ENCODE assay signal across 8 cellular contexts in the genomic region with DNA sequence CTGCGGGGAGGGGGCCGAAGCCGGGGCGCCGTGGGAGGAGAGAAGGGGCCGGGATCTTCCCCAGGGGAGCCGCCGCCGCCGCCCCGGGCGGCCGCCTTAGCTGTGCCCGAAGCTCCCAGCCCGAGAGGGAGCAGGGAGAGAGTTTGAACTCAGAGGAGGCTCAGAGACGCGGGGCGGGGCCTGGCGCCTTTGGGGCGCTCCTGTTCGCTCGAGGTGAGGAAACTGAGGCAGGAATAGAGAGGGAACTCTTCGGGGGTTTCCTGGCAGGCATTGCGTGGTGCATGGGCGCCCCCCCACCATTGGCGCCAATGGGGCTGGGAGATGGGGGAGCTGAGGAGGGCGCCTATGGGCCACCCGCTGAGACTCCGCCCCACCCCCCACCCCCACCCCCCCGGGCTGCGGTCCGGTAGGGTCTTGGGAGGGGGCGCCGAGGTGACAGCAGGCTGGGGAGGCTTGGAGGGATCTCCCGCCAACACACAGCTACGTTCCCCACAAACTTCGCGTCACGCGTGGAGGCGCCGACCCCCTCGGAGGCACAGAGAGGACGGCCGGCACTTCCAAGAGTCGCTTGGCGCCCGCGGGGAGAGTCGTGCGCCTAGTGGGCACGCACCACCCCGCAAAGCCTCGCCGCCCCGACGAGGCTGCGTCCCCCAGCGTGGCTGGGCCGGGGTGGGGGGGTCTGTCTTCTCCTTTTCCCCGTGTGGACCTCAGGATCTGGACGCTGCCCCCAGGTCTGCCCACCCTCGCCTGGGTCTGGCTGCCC. TPM values are rescaled to one million over a fixed set of nuclear protein-coding genes. Genes with fewer than 3 reads are reported as not detected.
DNase-seq lines count a peak whose midpoint lies in the region; ATAC-seq and TF ChIP-seq lines count a peak whose summit lies in the region.

No MANE protein-coding gene starts in this region.

- H3K18ac ChIP-seq in mesenchymal stem cell (ENCODE audit: low read depth in 1 of 2, low read length in 2 of 2): peak overlapping the region; percentile 91

- peak overlapping the region; percentile 96 for H4K91ac ChIP-seq in mesenchymal stem cell (ENCODE audit: low read length)

- no peak for TF ChIP-seq POLR2A in testis (IDR thresholded peaks at IDR 0.05)

- peak overlapping the region; percentile 91 to 93 for H3K14ac ChIP-seq in mesenchymal stem cell (ENCODE audit: low read length in 2 of 2)

- H2BK5ac ChIP-seq in mesenchymal stem cell (ENCODE audit: low read depth, low read length, poor library complexity, severe bottlenecking): peak overlapping the region; percentile 81

- H2BK12ac ChIP-seq in mesenchymal stem cell (ENCODE audit: low read length in 2 of 2): peak overlapping the region in 1 of 2 experiments; percentile 67

- H3K9ac ChIP-seq in mesenchymal stem cell (ENCODE audit: low read length): peak overlapping the region; percentile 88

- H2AFZ ChIP-seq in mesenchymal stem cell (ENCODE audit: low read depth, low read length): no peak overlapping the region

- H3K4me1 ChIP-seq in ectodermal cell (ENCODE audit: control insufficient read depth, insufficient read depth, low read length) (peaks cover 31% of the 10 kb centered on the region), mesenchymal stem cell (ENCODE audit: control insufficient read depth, insufficient read depth, low read depth, low read length) (peaks cover 52% of the 10 kb centered on the region), testis (peaks cover 40% of the 10 kb centered on the region)

- intact Hi-C loops in Right ventricle myocardium inferior (cut with DNase I): no loop called here
- intact Hi-C loops in cardiac septum (cut with DNase I): loop anchor here (10.0 kb wide), 1 partner anchor 254 kb away; a partner anchor contains a TSS
- intact Hi-C loops in testis (cut with DNase I; ENCODE audit: low total_unique reads): loop anchor here (10.0 kb wide), 1 partner anchor 154 kb away; no protein-coding TSS in a partner anchor

- peak overlapping the region in 1 of 2 experiments; percentile 10 for H3K23ac ChIP-seq in mesenchymal stem cell (ENCODE audit: low read length in 2 of 2)

- H3K4me2 ChIP-seq in mesenchymal stem cell (ENCODE audit: low read length, poor library complexity, severe bottlenecking): peak overlapping the region; percentile 96

- H3K9me3 ChIP-seq in ectodermal cell (ENCODE audit: control insufficient read depth, low read length): no peaks in the 10 kb centered on the region
- H3K9me3 ChIP-seq in mesenchymal stem cell (ENCODE audit: control insufficient read depth, low read length): no peaks in the 10 kb centered on the region
- no peaks in the 10 kb centered on the region for H3K9me3 ChIP-seq in testis

- peak overlapping the region; percentile 100 for H2BK120ac ChIP-seq in mesenchymal stem cell (ENCODE audit: low read depth, low read length)

- no peak overlapping the region for H2AK5ac ChIP-seq in mesenchymal stem cell (ENCODE audit: low read length, severe bottlenecking)

- H3K4ac ChIP-seq in mesenchymal stem cell (ENCODE audit: low read depth in 1 of 2, low read length in 2 of 2): peak overlapping the region; percentile 77 to 86

- peak overlapping the region; percentile 88 for H4K8ac ChIP-seq in mesenchymal stem cell (ENCODE audit: low read length)

- peak overlapping the region; percentile 68 for H3K4me3 ChIP-seq in ectodermal cell (ENCODE audit: insufficient read depth, low read depth, low read length)
- H3K4me3 ChIP-seq in mesenchymal stem cell (ENCODE audit: insufficient read depth in 1 of 2, low read depth in 1 of 2, low read length in 2 of 2): peak overlapping the region; percentile 85
- H3K4me3 ChIP-seq in testis: peak overlapping the region; percentile 97 to 99

- H3K79me1 ChIP-seq in mesenchymal stem cell (replicated peaks; ENCODE audit: low read length, poor library complexity, severe bottlenecking): peaks cover 20% of the 10 kb centered on the region

- TF ChIP-seq CTCF in testis (IDR thresholded peaks at IDR 0.05): no peak

- H3K36me3 ChIP-seq in ectodermal cell (ENCODE audit: control insufficient read depth, insufficient read depth, low read length) (peaks cover 16% of the 10 kb centered on the region), mesenchymal stem cell (ENCODE audit: control insufficient read depth in 1 of 2, insufficient read depth in 2 of 2, low read depth in 1 of 2, low read length in 2 of 2) (peaks cover 29 to 40% of the 10 kb centered on the region in 2 experiments), testis (ENCODE audit: low read depth, missing control alignments) (no peaks in the 10 kb centered on the region)

- 0 to 1% methylated on average over 54 to 58 of the region's 63 CpGs for WGBS in ectodermal cell, 2 experiments
- WGBS in mesenchymal stem cell: 1% methylated on average over 33 of the region's 63 CpGs
- 1% methylated on average over 12 to 57 of the region's 63 CpGs for WGBS in testis, 2 donors

- no peak for ATAC-seq in Right ventricle myocardium inferior

- H2BK15ac ChIP-seq in mesenchymal stem cell (ENCODE audit: low read depth, poor library complexity, severe bottlenecking): peak overlapping the region; percentile 96

- peak; percentile 79 for DNase-seq in Right ventricle myocardium inferior (ENCODE audit: missing footprints)
- DNase-seq in cardiac septum (ENCODE audit: low spot score): no peak
- peak; percentile 52 for DNase-seq in UCSD-AML1 (lab: John Stamatoyannopoulos, UW; ENCODE audit: unreplicated experiment)
- peak; percentile 47 for DNase-seq in mesenchymal stem cell
- peak; percentile 48 for DNase-seq in testis
- DNase-seq in A172 (ENCODE audit: low spot score): no peak
- DNase-seq in NCI-H1105 treated with DMSO at 0.1 percent for 48 hours (lab: John Stamatoyannopoulos, UW): no peak

- no peak overlapping the region for H3K27ac ChIP-seq in ectodermal cell (ENCODE audit: insufficient read depth, low read depth, low read length, poor library complexity, severe bottlenecking)
- peak overlapping the region; percentile 68 for H3K27ac ChIP-seq in mesenchymal stem cell (ENCODE audit: low read length, poor library complexity, severe bottlenecking)
- peak overlapping the region; percentile 98 to 99 for H3K27ac ChIP-seq in testis

- H3K27me3 ChIP-seq in ectodermal cell (ENCODE audit: control insufficient read depth, insufficient read depth, low read length, poor library complexity, severe bottlenecking): peaks cover 35% of the 10 kb centered on the region
- no peaks in the 10 kb centered on the region for H3K27me3 ChIP-seq in mesenchymal stem cell (ENCODE audit: control insufficient read depth in 1 of 2, insufficient read depth in 1 of 2, low read length in 2 of 2)
- no peaks in the 10 kb centered on the region for H3K27me3 ChIP-seq in testis

RNA-seq across cellular contexts. Expression of a gene that starts 0.7 kb away (rescaled TPM):
- total RNA-seq in Right ventricle myocardium inferior: 101 TPM
- 100 TPM for total RNA-seq in cardiac septum
- polyA plus RNA-seq in ectodermal cell (2013, experiment 1 of 4): 67.2 TPM
- 68.7 TPM for polyA plus RNA-seq in ectodermal cell (2013, experiment 2 of 4)
- polyA plus RNA-seq in ectodermal cell (2013, experiment 3 of 4): 52.5 TPM
- 58.4 TPM for polyA plus RNA-seq in ectodermal cell (2013, experiment 4 of 4)
- 65.2 TPM for polyA plus RNA-seq in mesenchymal stem cell (2013, experiment 1 of 2)
- 63.8 TPM for polyA plus RNA-seq in mesenchymal stem cell (2013, experiment 2 of 2)
- 10 to 100 TPM; 60.7 to 87.3 TPM for total RNA-seq in testis
- polyA plus RNA-seq in testis (ENCODE audit: insufficient read depth, low read depth, low replicate concordance): 65.2 TPM
- total RNA-seq in A172 (2014; rRNA removed; shearing (Covaris generic)): 44.9 and 65.3 TPM in 2 replicates

RNA-seq across cellular contexts. Expression of a gene that starts 18.3 kb away (rescaled TPM):
- total RNA-seq in Right ventricle myocardium inferior (5.4 TPM), cardiac septum (6.4 TPM), testis (10 to 100 TPM; 12.7 to 32.3 TPM)
- polyA plus RNA-seq in ectodermal cell (2013, experiment 1 of 4): not detected
- 0.16 TPM for polyA plus RNA-seq in ectodermal cell (2013, experiment 2 of 4)
- polyA plus RNA-seq in ectodermal cell (2013, experiment 3 of 4): not detected
- not detected for polyA plus RNA-seq in ectodermal cell (2013, experiment 4 of 4)
- polyA plus RNA-seq in mesenchymal stem cell (2013, experiment 1 of 2): 0.10 TPM
- 0.10 TPM for polyA plus RNA-seq in mesenchymal stem cell (2013, experiment 2 of 2)
- 2.8 TPM for polyA plus RNA-seq in testis (ENCODE audit: insufficient read depth, low read depth, low replicate concordance)
- 0.19 TPM in 1 of 2 replicates, not detected in the other for total RNA-seq in A172 (2014; rRNA removed; shearing (Covaris generic))

RNA-seq across cellular contexts. Expression of a gene that starts 18.6 kb away (rescaled TPM):
- total RNA-seq in Right ventricle myocardium inferior (not detected), cardiac septum (not detected), testis (under 1 TPM; 0.50 to 0.71 TPM)
- polyA plus RNA-seq in ectodermal cell (2013, experiment 1 of 4): 0.48 TPM
- 0.23 TPM for polyA plus RNA-seq in ectodermal cell (2013, experiment 2 of 4)
- 1.4 TPM for polyA plus RNA-seq in ectodermal cell (2013, experiment 3 of 4)
- 0.36 TPM for polyA plus RNA-seq in ectodermal cell (2013, experiment 4 of 4)
- polyA plus RNA-seq in mesenchymal stem cell (2013, experiment 1 of 2): not detected
- under 0.01 TPM for polyA plus RNA-seq in mesenchymal stem cell (2013, experiment 2 of 2)
- 1.6 TPM for polyA plus RNA-seq in testis (ENCODE audit: insufficient read depth, low read depth, low replicate concordance)
- total RNA-seq in A172 (2014; rRNA removed; shearing (Covaris generic)): not detected in 2 replicates

RNA-seq across cellular contexts. Expression of a gene that starts 43.7 kb away (rescaled TPM):
- total RNA-seq in Right ventricle myocardium inferior (not detected), cardiac septum (not detected), testis (1 to 10 TPM; 2.0 to 5.7 TPM)
- polyA plus RNA-seq in ectodermal cell (2013, experiment 1 of 4): 0.83 TPM
- polyA plus RNA-seq in ectodermal cell (2013, experiment 2 of 4): 0.60 TPM
- polyA plus RNA-seq in ectodermal cell (2013, experiment 3 of 4): 0.59 TPM
- 0.73 TPM for polyA plus RNA-seq in ectodermal cell (2013, experiment 4 of 4)
- not detected for polyA plus RNA-seq in mesenchymal stem cell (2013, experiment 1 of 2)
- polyA plus RNA-seq in mesenchymal stem cell (2013, experiment 2 of 2): not detected
- 19.6 TPM for polyA plus RNA-seq in testis (ENCODE audit: insufficient read depth, low read depth, low replicate concordance)
- not detected in 2 replicates for total RNA-seq in A172 (2014; rRNA removed; shearing (Covaris generic))

Comparison
In these comparisons a context has a peak if more than half of its experiments do, and no peak if none do; other contexts are left out.
1. DNase-seq: peak in Right ventricle myocardium inferior (single experiment), UCSD-AML1 (single experiment), mesenchymal stem cell (single experiment) and testis (single experiment); none in cardiac septum (single experiment), A172 (single experiment) and NCI-H1105 treated with DMSO at 0.1 percent for 48 hours (single experiment).
2. Peak in every context shown above with its lines, with median percentiles within 50 percentile points of each other: H3K4me3 ChIP-seq.